28 cellular contexts compared by ENCODE assay signal in genomic region chr12:95178136-95178535, GRCh38.
"Had no signal": no experiment of that assay in that cellular context is flagged by ENCODE, and none has a peak within 500 bp of the region (broad histone marks: within the 10 kb centered on the region; RNA-seq: fewer than 3 reads in every experiment).

No MANE protein-coding gene starts in this region.

- H3K36me3 Mint-ChIP-seq: activated CD8-positive, alpha-beta memory T cell treated with anti-CD3 and anti-CD28 coated beads, Interleukin-2, amount 10 ng/mL, durations not matched to agents 7 days and 5 days; activated naive CD4-positive, alpha-beta T cell treated with anti-CD3 and anti-CD28 coated beads, Interleukin-2, amount 50 U/mL, for 24 hours; WTC11 had no signal

- H3K9me3 Mint-ChIP-seq: activated naive CD4-positive, alpha-beta T cell treated with anti-CD3 and anti-CD28 coated beads, Interleukin-2, amount 50 U/mL, for 24 hours; activated T-cell treated with anti-CD3 and anti-CD28 coated beads, Interleukin-2, amount 50 U/mL, for 24 hours; activated T-helper 1 cell treated with anti-CD3 and anti-CD28 coated beads, Interleukin-12 subunit alpha, Interleukin-12 subunit beta, Interleukin-2, Interleukin-4 antibody, amounts not matched to agents 30 ng/mL and 10 ng/mL and 1 ng/mL, durations not matched to agents 14 hours and 24 hours and 36 hours; T-helper 2 cell treated with Interferon-gamma antibody and Interleukin-4, amounts not matched to agents 5 μg/mL and 100 μg/mL, for 36 hours; WTC11 had no signal

- DNase-seq: activated CD4-positive, alpha-beta T cell treated with anti-CD3 and anti-CD28 coated beads for 48 hours; activated CD4-positive, alpha-beta T cell treated with anti-CD3 and anti-CD28 coated beads, Interleukin-2, amount 50 U/mL, for 4 hours; activated CD4-positive, CD25-positive, alpha-beta regulatory T cell treated with anti-CD3 and anti-CD28 coated beads, Interleukin-2, amount 50 U/mL, for 72 hours; activated CD8-positive, alpha-beta memory T cell treated with anti-CD3 and anti-CD28 coated beads, Interleukin-2, amount 10 ng/mL, durations not matched to agents 7 days and 5 days; activated effector memory CD4-positive, alpha-beta T cell treated with Interleukin-2 at 50 U/mL for 16 hours; activated naive CD4-positive, alpha-beta T cell; activated T-cell treated with anti-CD3 and anti-CD28 coated beads, Interleukin-2, amount 50 U/mL, for 24 hours; aorta; caudate nucleus; MV-4-11; NCI-H1092 treated with DMSO at 0.1 percent for 48 hours; NCI-H1417 treated with DMSO at 0.1 percent for 48 hours; NCI-H1694; NCI-H2029; NCI-H2107; NCI-H2171 treated with DMSO at 0.1 percent for 48 hours; NCI-H345; NCI-H510A; NCI-H526 treated with DMSO at 0.1 percent for 48 hours; NCI-H82; RPMI8226; SW 1271 had no signal

- H3K4me1 Mint-ChIP-seq: activated naive CD4-positive, alpha-beta T cell treated with anti-CD3 and anti-CD28 coated beads, Interleukin-2, amount 50 U/mL, for 24 hours had no signal

- H3K36me3 ChIP-seq: breast epithelium had no signal

- H3K27me3 ChIP-seq: breast epithelium, SJSA1 had no signal

- H3K27ac ChIP-seq: SJSA1 had no signal

- H3K4me3 ChIP-seq: breast epithelium, SJSA1 had no signal

- H3K9me3 ChIP-seq: breast epithelium, SJSA1 had no signal

- H3K27ac Mint-ChIP-seq: activated CD8-positive, alpha-beta memory T cell treated with anti-CD3 and anti-CD28 coated beads, Interleukin-2, amount 10 ng/mL, durations not matched to agents 7 days and 5 days; activated naive CD4-positive, alpha-beta T cell treated with anti-CD3 and anti-CD28 coated beads, Interleukin-2, amount 50 U/mL, for 24 hours; activated T-cell treated with anti-CD3 and anti-CD28 coated beads, Interleukin-2, amount 50 U/mL, for 24 hours; activated T-helper 1 cell treated with anti-CD3 and anti-CD28 coated beads, Interleukin-12 subunit alpha, Interleukin-12 subunit beta, Interleukin-2, Interleukin-4 antibody, amounts not matched to agents 30 ng/mL and 10 ng/mL and 1 ng/mL, durations not matched to agents 14 hours and 24 hours and 36 hours; T-helper 2 cell treated with Interferon-gamma antibody and Interleukin-4, amounts not matched to agents 5 μg/mL and 100 μg/mL, for 36 hours had no signal

- H3K27me3 Mint-ChIP-seq: activated naive CD4-positive, alpha-beta T cell treated with anti-CD3 and anti-CD28 coated beads, Interleukin-2, amount 50 U/mL, for 24 hours; activated T-cell treated with anti-CD3 and anti-CD28 coated beads, Interleukin-2, amount 50 U/mL, for 24 hours had no signal

- H3K4me3 Mint-ChIP-seq: activated CD8-positive, alpha-beta memory T cell treated with anti-CD3 and anti-CD28 coated beads, Interleukin-2, amount 10 ng/mL, durations not matched to agents 7 days and 5 days; activated naive CD4-positive, alpha-beta T cell treated with anti-CD3 and anti-CD28 coated beads, Interleukin-2, amount 50 U/mL, for 24 hours; activated T-cell treated with anti-CD3 and anti-CD28 coated beads, Interleukin-2, amount 50 U/mL, for 24 hours; activated T-helper 1 cell treated with anti-CD3 and anti-CD28 coated beads, Interleukin-12 subunit alpha, Interleukin-12 subunit beta, Interleukin-2, Interleukin-4 antibody, amounts not matched to agents 30 ng/mL and 10 ng/mL and 1 ng/mL, durations not matched to agents 14 hours and 24 hours and 36 hours; T-helper 2 cell treated with Interferon-gamma antibody and Interleukin-4, amounts not matched to agents 5 μg/mL and 100 μg/mL, for 36 hours; WTC11 had no signal
